10 cellular contexts compared by ENCODE assay signal in genomic region chr11:119317592-119318239, GRCh38. TPM values are rescaled to one million over a fixed set of nuclear protein-coding genes. Genes with fewer than 3 reads are reported as not detected.
DNase-seq lines count a peak whose midpoint lies in the region; TF ChIP-seq lines count a peak whose summit lies in the region.
"Had no signal": no experiment of that assay in that cellular context is flagged by ENCODE, and none has a peak within 500 bp of the region (broad histone marks: within the 10 kb centered on the region; RNA-seq: fewer than 3 reads in every experiment).

No MANE protein-coding gene starts in this region.

- DNase-seq in A673 (ENCODE audit: low spot score), result no peak
- no peak for DNase-seq in endodermal cell
- no peak for DNase-seq in neuronal stem cell (ENCODE audit: low spot score)
- DNase-seq in NCI-H2081 (lab: John Stamatoyannopoulos, UW), result no peak
- no peak for DNase-seq in stimulated activated naive CD4-positive, alpha-beta T cell treated with Interleukin-2 at 50 U/mL for 16 hours (lab: John Stamatoyannopoulos, UW)
- DNase-seq in SHP77 (lab: John Stamatoyannopoulos, UW), result no peak
- DNase-seq in stimulated activated CD4-positive, alpha-beta T cell treated with anti-CD3 and anti-CD28 coated beads, Interleukin-1b, Interleukin-23, amount 100 ng/mL, for 48 hours, result no peak
- DNase-seq: activated CD4-positive, alpha-beta T cell treated with anti-CD3 and anti-CD28 coated beads for 1 hour; natural killer cell had no signal

- H3K27me3 ChIP-seq in A673 (replicated peaks; ENCODE audit: insufficient read depth, low read depth, low read length, poor library complexity), result no peaks in the 10 kb centered on the region
- H3K27me3 ChIP-seq in endodermal cell (ENCODE audit: control insufficient read depth, insufficient read depth, low read length, poor library complexity, severe bottlenecking), result peaks cover 16% of the 10 kb centered on the region
- H3K27me3 ChIP-seq in neuronal stem cell (ENCODE audit: control insufficient read depth in 3 of 3, insufficient read depth in 3 of 3, low read depth in 1 of 3, low read length in 3 of 3), result peaks cover 6 to 37% (median 15%) of the 10 kb centered on the region in 3 experiments

- H3K9me3 Mint-ChIP-seq in IgD-negative memory B cell (no peaks in the 10 kb centered on the region), endodermal cell (no peaks in the 10 kb centered on the region)
- H3K9me3 Mint-ChIP-seq: natural killer cell had no signal

- H3K36me3 ChIP-seq in A673 (ENCODE audit: insufficient read depth, low read length, poor library complexity, severe bottlenecking), result no peaks in the 10 kb centered on the region
- H3K36me3 ChIP-seq in endodermal cell (ENCODE audit: control insufficient read depth, insufficient read depth, low read length), result peaks cover 11% of the 10 kb centered on the region
- H3K36me3 ChIP-seq in neuronal stem cell (replicated peaks in 1 of 2; ENCODE audit: control insufficient read depth in 2 of 2, insufficient read depth in 2 of 2, low read length in 2 of 2), result peaks cover 0 to 2% of the 10 kb centered on the region in 2 donors

- no peak overlapping the region for H4K8ac ChIP-seq in neuronal stem cell (ENCODE audit: low read depth, low read length)

- H3K4me2 ChIP-seq in neuronal stem cell (ENCODE audit: insufficient read depth, low read length, poor library complexity, severe bottlenecking), result peak overlapping the region; percentile 51

- H2AK5ac ChIP-seq in neuronal stem cell (ENCODE audit: low read depth, low read length), result peak overlapping the region; percentile 76

- no peak overlapping the region for H4K91ac ChIP-seq in neuronal stem cell (ENCODE audit: low read depth, low read length, poor library complexity)

- H3K4me1 Mint-ChIP-seq in IgD-negative memory B cell (peaks cover 6 to 21% (median 20%) of the 10 kb centered on the region in 3 donors), endodermal cell (peaks cover 35% of the 10 kb centered on the region)

- H3K27ac Mint-ChIP-seq in IgD-negative memory B cell (no peak overlapping the region), endodermal cell (peak overlapping the region; percentile 17)

- peak overlapping the region; percentile 19 for H3K4ac ChIP-seq in neuronal stem cell (ENCODE audit: low read length)

- H2AFZ ChIP-seq in neuronal stem cell (ENCODE audit: low read length), result peak overlapping the region; percentile 81

- H3K4me1 ChIP-seq in A673 (ENCODE audit: insufficient read depth, low read length, poor library complexity, severe bottlenecking) (peaks cover 25% of the 10 kb centered on the region), endodermal cell (ENCODE audit: control insufficient read depth, insufficient read depth, low read length) (peaks cover 21% of the 10 kb centered on the region), neuronal stem cell (ENCODE audit: control insufficient read depth in 2 of 2, insufficient read depth in 1 of 2, low read depth in 1 of 2, low read length in 2 of 2) (peaks cover 46 to 49% of the 10 kb centered on the region in 2 donors)

- H2BK15ac ChIP-seq in neuronal stem cell (ENCODE audit: low read length), result peak overlapping the region; percentile 34

- H3K36me3 Mint-ChIP-seq in IgD-negative memory B cell, result no peaks in the 10 kb centered on the region
- peaks cover 9% of the 10 kb centered on the region for H3K36me3 Mint-ChIP-seq in endodermal cell (ENCODE audit: low read depth)
- H3K36me3 Mint-ChIP-seq: natural killer cell had no signal

- H3K18ac ChIP-seq in neuronal stem cell (ENCODE audit: low read length), result peak overlapping the region; percentile 91

- no peaks in the 10 kb centered on the region for H3K9me3 ChIP-seq in A673 (ENCODE audit: low read depth, low read length, poor library complexity, severe bottlenecking)
- H3K9me3 ChIP-seq in endodermal cell (ENCODE audit: control insufficient read depth, low read length), result no peaks in the 10 kb centered on the region
- no peaks in the 10 kb centered on the region for H3K9me3 ChIP-seq in neuronal stem cell (replicated peaks in 1 of 2; ENCODE audit: control insufficient read depth in 2 of 2, insufficient read depth in 1 of 2, low read depth in 1 of 2, low read length in 2 of 2)

- H2BK5ac ChIP-seq in neuronal stem cell (ENCODE audit: low read length), result no peak overlapping the region

- intact Hi-C loops in A673 (cut with micrococcal nuclease; ENCODE audit: unreplicated experiment), result no loop called here

- BruUV-seq in A673 (replicated peaks; lab: Mats Ljungman, UMichigan), result no TSS peak

- peak overlapping the region; percentile 33 for H2BK12ac ChIP-seq in neuronal stem cell (ENCODE audit: low read length)

- H3K4me3 ChIP-seq in A673 (ENCODE audit: low read depth, low read length, poor library complexity, severe bottlenecking) (peak overlapping the region; percentile 62), endodermal cell (ENCODE audit: low read length) (no peak overlapping the region), neuronal stem cell (ENCODE audit: low read length in 2 of 2) (peak overlapping the region in 1 of 2 donors; percentile 57)

- H3K9ac ChIP-seq in endodermal cell (ENCODE audit: extremely low read depth, low read length, poor library complexity, severe bottlenecking) (no peak overlapping the region), neuronal stem cell (ENCODE audit: low read depth, low read length, poor library complexity) (peak overlapping the region; percentile 87)

- H3K27me3 Mint-ChIP-seq in IgD-negative memory B cell (peaks cover 29% of the 10 kb centered on the region), endodermal cell (ENCODE audit: insufficient read depth) (peaks cover 23% of the 10 kb centered on the region)

- no peak overlapping the region for H3K27ac ChIP-seq in A673 (ENCODE audit: low read depth, low read length, poor library complexity, severe bottlenecking)
- H3K27ac ChIP-seq in endodermal cell (ENCODE audit: low read depth, low read length), result no peak overlapping the region
- no peak overlapping the region for H3K27ac ChIP-seq in neuronal stem cell (replicated peaks; ENCODE audit: low read length)

- H2BK120ac ChIP-seq in neuronal stem cell (ENCODE audit: low read depth, low read length), result peak overlapping the region; percentile 77

- TF ChIP-seq CTCF in A673 (conservative IDR thresholded peaks at IDR 0.05; ENCODE audit: low read depth, low read length) (no peak), endodermal cell (conservative IDR thresholded peaks at IDR 0.05) (no peak)

- H3K4me3 Mint-ChIP-seq in IgD-negative memory B cell, result peak overlapping the region; percentile 39 to 85 (median 55)
- peak overlapping the region; percentile 62 for H3K4me3 Mint-ChIP-seq in endodermal cell
- H3K4me3 Mint-ChIP-seq: natural killer cell had no signal

- H3K79me1 ChIP-seq in neuronal stem cell (ENCODE audit: low read depth, low read length), result no peaks in the 10 kb centered on the region

- WGBS in endodermal cell (ENCODE audit: insufficient coverage in 1 of 2, insufficient read length in 1 of 2), 2 experiments, result 55 to 62% methylated on average over 6 to 14 of the region's 14 CpGs
- WGBS in neuronal stem cell (ENCODE audit: extremely low coverage in 2 of 2, insufficient read length in 2 of 2, insufficient replicate concordance in 1 of 2), 2 donors, result no CpG with 5 or more reads among the region's 14 CpGs

- H3K14ac ChIP-seq in neuronal stem cell (ENCODE audit: low read length), result peak overlapping the region; percentile 66

- POLR2A ChIA-PET in A673 (lab: Charles Lee; ENCODE audit: low non-redundant PET), result interaction anchor here (1.0 kb wide), 1 partner anchor 12 kb away, joined by 3 read pairs; no protein-coding TSS in a partner anchor

- peak overlapping the region; percentile 51 for H3K23ac ChIP-seq in neuronal stem cell (ENCODE audit: low read depth, low read length, poor library complexity)

- CTCF ChIA-PET in A673 (lab: Charles Lee), result interaction anchor here (0.6 to 1.0 kb wide), 3 partner anchors 21 to 173 kb away, joined by 3 to 5 read pairs (median 4); no protein-coding TSS in a partner anchor

RNA-seq across cellular contexts. Expression of gene MCAM, which starts 0.8 kb away (rescaled TPM):
- total RNA-seq in A673 (2021) (14.4 and 20.0 TPM in 2 replicates), endodermal cell (10 to 100 TPM; 21.9 to 28.3 TPM)
- polyA plus RNA-seq in IgD-negative memory B cell, result 1.3 TPM
- 18.9 TPM for polyA plus RNA-seq in endodermal cell (2013, experiment 1 of 2)
- polyA plus RNA-seq in endodermal cell (2013, experiment 2 of 2), result 19.8 TPM
- polyA plus RNA-seq in neuronal stem cell (2013, experiment 1 of 2), result 20.2 TPM
- 19.8 TPM for polyA plus RNA-seq in neuronal stem cell (2013, experiment 2 of 2)

RNA-seq across cellular contexts. Expression of gene RNF26, which starts 16.6 kb away (rescaled TPM):
- total RNA-seq in A673 (2021) (81.3 and 89.3 TPM in 2 replicates), endodermal cell (10 to 100 TPM; 51.8 to 76.3 TPM)
- 41.1 TPM for polyA plus RNA-seq in IgD-negative memory B cell
- polyA plus RNA-seq in endodermal cell (2013, experiment 1 of 2), result 65.6 TPM
- polyA plus RNA-seq in endodermal cell (2013, experiment 2 of 2), result 64.4 TPM
- 79.3 TPM for polyA plus RNA-seq in neuronal stem cell (2013, experiment 1 of 2)
- 79.8 TPM for polyA plus RNA-seq in neuronal stem cell (2013, experiment 2 of 2)

RNA-seq across cellular contexts. Expression of gene C1QTNF5, which starts 23.0 kb away (rescaled TPM):
- total RNA-seq in A673 (2021) (0.31 TPM in 1 of 2 replicates, not detected in the other), endodermal cell (under 1 TPM; 0.62 to 0.66 TPM)
- polyA plus RNA-seq in IgD-negative memory B cell, result not detected
- 5.5 TPM for polyA plus RNA-seq in endodermal cell (2013, experiment 1 of 2)
- polyA plus RNA-seq in endodermal cell (2013, experiment 2 of 2), result 4.8 TPM
- 3.1 TPM for polyA plus RNA-seq in neuronal stem cell (2013, experiment 1 of 2)
- 3.3 TPM for polyA plus RNA-seq in neuronal stem cell (2013, experiment 2 of 2)
- total RNA-seq: natural killer cell had no signal

RNA-seq across cellular contexts. Expression of gene MFRP, which starts 28.8 kb away (rescaled TPM):
- total RNA-seq in A673 (2021) (not detected in 2 replicates), endodermal cell (not detected)
- not detected for polyA plus RNA-seq in IgD-negative memory B cell
- not detected for polyA plus RNA-seq in endodermal cell (2013, experiment 1 of 2)
- not detected for polyA plus RNA-seq in endodermal cell (2013, experiment 2 of 2)
- polyA plus RNA-seq in neuronal stem cell (2013, experiment 1 of 2), result not detected
- not detected for polyA plus RNA-seq in neuronal stem cell (2013, experiment 2 of 2)
- total RNA-seq: natural killer cell had no signal
